In the genomic region with DNA sequence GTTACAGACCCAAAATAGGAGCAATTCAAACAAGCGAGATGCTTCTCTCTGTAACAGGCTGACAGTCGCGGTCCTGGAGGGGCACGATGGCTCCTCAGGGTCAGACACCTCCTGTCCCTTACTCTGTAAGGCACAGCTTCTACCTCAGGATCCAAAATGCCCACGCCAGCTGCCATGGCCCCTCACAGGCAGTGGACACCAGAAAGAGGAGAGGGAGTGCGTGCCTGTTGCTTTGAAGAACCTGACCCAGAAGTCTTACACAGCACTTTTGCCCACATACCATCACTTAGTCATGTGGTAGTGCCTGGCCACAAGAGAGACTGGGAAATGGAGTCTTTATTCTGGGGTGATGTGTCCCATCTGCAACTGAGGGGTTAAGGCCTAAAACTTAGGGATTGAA, we compare ENCODE assay signal across 1 cellular context.
TF ChIP-seq lines count a peak whose summit lies in the region.

No MANE protein-coding gene starts in this region.

TF ChIP-seq in K562, 482 proteins besides CTCF, POLR2A, EP300 and RAD21 (continued from another document):
- TF ChIP-seq, protein P1, sequence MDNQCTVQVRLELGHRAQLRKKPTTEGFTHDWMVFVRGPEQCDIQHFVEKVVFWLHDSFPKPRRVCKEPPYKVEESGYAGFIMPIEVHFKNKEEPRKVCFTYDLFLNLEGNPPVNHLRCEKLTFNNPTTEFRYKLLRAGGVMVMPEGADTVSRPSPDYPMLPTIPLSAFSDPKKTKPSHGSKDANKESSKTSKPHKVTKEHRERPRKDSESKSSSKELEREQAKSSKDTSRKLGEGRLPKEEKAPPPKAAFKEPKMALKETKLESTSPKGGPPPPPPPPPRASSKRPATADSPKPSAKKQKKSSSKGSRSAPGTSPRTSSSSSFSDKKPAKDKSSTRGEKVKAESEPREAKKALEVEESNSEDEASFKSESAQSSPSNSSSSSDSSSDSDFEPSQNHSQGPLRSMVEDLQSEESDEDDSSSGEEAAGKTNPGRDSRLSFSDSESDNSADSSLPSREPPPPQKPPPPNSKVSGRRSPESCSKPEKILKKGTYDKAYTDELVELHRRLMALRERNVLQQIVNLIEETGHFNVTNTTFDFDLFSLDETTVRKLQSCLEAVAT (IDR thresholded peaks at IDR 0.05), result no peak
- TF ChIP-seq ZNF766 (CRISPR knock-in tag; conservative IDR thresholded peaks at IDR 0.05) (no peak), ZNF384 (IDR thresholded peaks at IDR 0.05; ENCODE audit: low read depth, low read length) (no peak), SMARCE1 (IDR thresholded peaks at IDR 0.05) (no peak), XRCC3 (IDR thresholded peaks at IDR 0.05) (no peak)
TF ChIP-seq in K562: peak in this region for 1.
